Comparison of ENCODE assay signal across 8 cellular contexts in the genomic region with DNA sequence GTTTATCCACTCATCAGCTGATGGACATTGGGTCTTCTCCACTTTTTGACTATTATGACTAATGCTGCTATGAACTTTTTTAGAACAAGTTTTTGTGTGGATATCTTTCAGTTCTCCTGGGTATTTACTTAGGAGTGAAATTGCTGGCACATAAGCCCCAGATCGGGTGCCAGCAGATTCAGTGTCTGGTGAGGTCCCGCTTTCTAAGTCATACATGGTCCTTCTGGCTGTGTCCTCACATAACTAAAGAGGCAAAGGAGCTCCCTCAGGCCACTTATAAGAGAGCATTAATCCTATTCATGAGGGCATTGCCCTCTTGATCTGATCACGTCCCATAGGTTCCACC. TPM values are rescaled to one million over a fixed set of nuclear protein-coding genes. Genes with fewer than 3 reads are reported as not detected.
DNase-seq lines count a peak whose midpoint lies in the region; ATAC-seq and TF ChIP-seq lines count a peak whose summit lies in the region.

No MANE protein-coding gene starts in this region.

- peaks cover 42 to 47% of the 10 kb centered on the region in 2 donors for H3K36me3 Mint-ChIP-seq in CD4-positive, alpha-beta memory T cell

- H3F3A ChIP-seq in neural cell (ENCODE audit: insufficient read depth, low read length, poor library complexity, severe bottlenecking) = no peaks in the 10 kb centered on the region

- TF ChIP-seq EP300 in neural cell (conservative IDR thresholded peaks at IDR 0.05; ENCODE audit: poor library complexity, severe bottlenecking) = no peak

- H3K9me3 Mint-ChIP-seq in CD4-positive, alpha-beta memory T cell = peaks cover 6 to 90% (median 68%) of the 10 kb centered on the region in 8 donors

- peaks cover 11% of the 10 kb centered on the region for H3K36me3 ChIP-seq in CD4-positive, alpha-beta memory T cell (ENCODE audit: insufficient read depth, low read length)
- H3K36me3 ChIP-seq in neural cell (ENCODE audit: insufficient read depth, low read length) = no peaks in the 10 kb centered on the region

- H2AFZ ChIP-seq in neural cell (ENCODE audit: low read depth, low read length) = peak overlapping the region; percentile 61

- peak overlapping the region; percentile 32 for H3K9ac ChIP-seq in neural cell (ENCODE audit: low read length)

- peaks cover 21 to 34% (median 27%) of the 10 kb centered on the region in 4 donors for H3K4me1 Mint-ChIP-seq in CD4-positive, alpha-beta memory T cell

- no peaks in the 10 kb centered on the region for H4K20me1 ChIP-seq in neural cell (ENCODE audit: insufficient read depth)

- H3K79me2 ChIP-seq in neural cell (replicated peaks; ENCODE audit: insufficient read depth, low read length) = peaks cover 41% of the 10 kb centered on the region

- peak overlapping the region; percentile 75 to 81 for H3K4me3 ChIP-seq in CD4-positive, alpha-beta memory T cell (ENCODE audit: low read length in 2 of 2)
- peak overlapping the region; percentile 75 for H3K4me3 ChIP-seq in neural cell (ENCODE audit: low read length)

- intact Hi-C loops in CD4-positive, alpha-beta memory T cell (cut with micrococcal nuclease) = loop anchor here (1.0 kb wide), 2 partner anchors 43 to 162 kb away; partner anchors contain the start of gene ZNF230

- H3K27ac Mint-ChIP-seq in CD4-positive, alpha-beta memory T cell = peak overlapping the region in 6 of 7 donors; percentile 82 to 98 (median 96)

- TF ChIP-seq CTCF in neural cell (IDR thresholded peaks at IDR 0.05; ENCODE audit: poor library complexity, severe bottlenecking) = no peak

- H3K27ac ChIP-seq in CD4-positive, alpha-beta memory T cell (ENCODE audit: low read depth, low read length) = no peak overlapping the region
- H3K27ac ChIP-seq in cingulate gyrus (ENCODE audit: low read depth, low read length) = peak overlapping the region; percentile 41
- H3K27ac ChIP-seq in neural cell (ENCODE audit: low read length) = peak overlapping the region; percentile 91

- peak; percentile 22 for ATAC-seq in HG03571 (IDR thresholded peaks at IDR 0.05; ENCODE audit: unreplicated experiment)

- POLR2A ChIA-PET in CD4-positive, alpha-beta memory T cell (lab: Charles Lee; ENCODE audit: partially characterized antibody) = interaction anchor here (1.1 to 4.5 kb wide), 14 partner anchors 11 to 336 kb away, joined by 3 to 35 read pairs (median 6); partner anchors contain the start of genes ZNF180, ZNF224, ZNF225 and ZNF227

- TF ChIP-seq RAD21 in neural cell (conservative IDR thresholded peaks at IDR 0.05) = no peak

- CTCF ChIA-PET in CD4-positive, alpha-beta memory T cell (lab: Charles Lee; ENCODE audit: partially characterized antibody) = interaction anchor here (0.6 to 1.4 kb wide), 3 partner anchors 48 to 61 kb away, joined by 3 read pairs; partner anchors contain the start of gene ZNF227

- H3K9me3 ChIP-seq in CD4-positive, alpha-beta memory T cell (ENCODE audit: control insufficient read depth in 1 of 2, low read length in 2 of 2) = peaks cover 0 to 17% of the 10 kb centered on the region in 2 donors
- no peaks in the 10 kb centered on the region for H3K9me3 ChIP-seq in neural cell (ENCODE audit: low read length)

- DNase-seq in CD4-positive, alpha-beta memory T cell = no peak
- DNase-seq in mucosa of gallbladder (ENCODE audit: low spot score) (no peak), activated gamma-delta T cell treated with Interleukin-2 at 50 U/mL for 16 hours (no peak), NCI-H446 (lab: John Stamatoyannopoulos, UW) (no peak), GM03348 (ENCODE audit: low spot score) (no peak)

- peaks cover 0 to 1% of the 10 kb centered on the region in 2 donors for H3K27me3 Mint-ChIP-seq in CD4-positive, alpha-beta memory T cell

- H3K4me2 ChIP-seq in neural cell (ENCODE audit: low read length) = peak overlapping the region; percentile 6

- H3K4me3 Mint-ChIP-seq in CD4-positive, alpha-beta memory T cell = peak overlapping the region; percentile 94 to 98 (median 98)

- H3K9me2 ChIP-seq in neural cell (ENCODE audit: insufficient read depth, low read length) = no peaks in the 10 kb centered on the region

- no peaks in the 10 kb centered on the region for H3K27me3 ChIP-seq in CD4-positive, alpha-beta memory T cell (ENCODE audit: insufficient read depth, low read length)
- no peaks in the 10 kb centered on the region for H3K27me3 ChIP-seq in neural cell (ENCODE audit: insufficient read depth, low read depth, low read length)

- peaks cover 23% of the 10 kb centered on the region for H3K4me1 ChIP-seq in CD4-positive, alpha-beta memory T cell (ENCODE audit: insufficient read depth, low read length)

TF ChIP-seq in neural cell, 6 proteins besides CTCF, POLR2A, EP300 and RAD21:
- no peak for TF ChIP-seq TAF1 (IDR thresholded peaks at IDR 0.05; ENCODE audit: low read depth)
- TF ChIP-seq POLR2AphosphoS5 (IDR thresholded peaks at IDR 0.05) = no peak
- TF ChIP-seq SMC3 (conservative IDR thresholded peaks at IDR 0.05; ENCODE audit: poor library complexity) = no peak
- TF ChIP-seq EZH2 (IDR thresholded peaks at IDR 0.05; ENCODE audit: borderline replicate concordance, insufficient read depth, low read length, poor library complexity, severe bottlenecking) = no peak
- TF ChIP-seq REST (IDR thresholded peaks at IDR 0.05; ENCODE audit: borderline replicate concordance) = no peak
- TF ChIP-seq MXI1 (conservative IDR thresholded peaks at IDR 0.05; ENCODE audit: poor library complexity, severe bottlenecking) = no peak

RNA-seq across cellular contexts. Expression of gene ZNF226, which starts 0.6 kb away (rescaled TPM):
- 10 to 100 TPM; 51.0 to 55.6 TPM for total RNA-seq in CD4-positive, alpha-beta memory T cell
- polyA plus RNA-seq in CD4-positive, alpha-beta memory T cell = 10 to 100 TPM; 23.4 to 25.2 TPM
- 39.0 and 39.3 TPM in 2 replicates for polyA plus RNA-seq in neural cell
- polyA minus RNA-seq in neural cell = 90.8 and 105 TPM in 2 replicates
- total RNA-seq in mucosa of gallbladder = 28.7 TPM

RNA-seq across cellular contexts. Expression of gene ZNF234, which starts 22.9 kb away (rescaled TPM):
- 10 to 100 TPM; 23.9 to 28.9 TPM for total RNA-seq in CD4-positive, alpha-beta memory T cell
- polyA plus RNA-seq in CD4-positive, alpha-beta memory T cell = 1 to 10 TPM; 2.2 to 7.5 TPM
- 9.1 and 14.2 TPM in 2 replicates for polyA plus RNA-seq in neural cell
- polyA minus RNA-seq in neural cell = 34.3 and 40.3 TPM in 2 replicates
- 11.3 TPM for total RNA-seq in mucosa of gallbladder

RNA-seq across cellular contexts. Expression of gene ZNF227, which starts 48.0 kb away (rescaled TPM):
- 10 to 100 TPM; 51.6 to 54.4 TPM for total RNA-seq in CD4-positive, alpha-beta memory T cell
- 10 to 100 TPM in 1 of 2 donors, 1 to 10 TPM in 1; 8.9 to 20.1 TPM for polyA plus RNA-seq in CD4-positive, alpha-beta memory T cell
- polyA plus RNA-seq in neural cell = 21.2 and 25.5 TPM in 2 replicates
- 58.7 and 75.1 TPM in 2 replicates for polyA minus RNA-seq in neural cell
- total RNA-seq in mucosa of gallbladder = 20.6 TPM

RNA-seq across cellular contexts. Expression of gene ZNF225, which starts 51.1 kb away (rescaled TPM):
- 10 to 100 TPM; 10.7 to 13.9 TPM for total RNA-seq in CD4-positive, alpha-beta memory T cell
- polyA plus RNA-seq in CD4-positive, alpha-beta memory T cell = 1 to 10 TPM in 1 of 2 donors, under 1 TPM in 1; 0.98 to 2.7 TPM
- polyA plus RNA-seq in neural cell = 6.8 and 8.5 TPM in 2 replicates
- polyA minus RNA-seq in neural cell = 16.6 and 16.7 TPM in 2 replicates
- 6.3 TPM for total RNA-seq in mucosa of gallbladder
